In genomic region chr5:140547508-140548299, GRCh38 we compare ENCODE assay signal across 8 cellular contexts. TPM values are rescaled to one million over a fixed set of nuclear protein-coding genes. Genes with fewer than 3 reads are reported as not detected.
DNase-seq lines count a peak whose midpoint lies in the region; ATAC-seq, FAIRE-seq and TF ChIP-seq lines count a peak whose summit lies in the region.

TSS of gene EIF4EBP3 (plus strand) at chr5:140547662. CDS start at chr5:140547738, 76 bp downstream.

- peak within 1 kb of the TSS; percentile 40 to 43 for H3K4me3 ChIP-seq in cardiac fibroblast (replicated peaks in 1 of 2; ENCODE audit: low read depth in 2 of 2, low read length in 2 of 2)
- H3K4me3 ChIP-seq in small intestine (ENCODE audit: low read depth in 1 of 2, low read length in 2 of 2), result peak within 1 kb of the TSS; percentile 59 to 61

- H3K4me3 Mint-ChIP-seq in activated B cell treated with CpG ODN at 0.5 μM for 24 hours, result peak within 1 kb of the TSS; percentile 86

- no peak for FAIRE-seq in small intestine (lab: Jason Lieb, UNC)

- H3K27me3 ChIP-seq in small intestine (ENCODE audit: control insufficient read depth in 2 of 2, insufficient read depth in 2 of 2, low read length in 2 of 2), result no peaks in the 10 kb centered on the region

- H3K36me3 ChIP-seq in small intestine (ENCODE audit: control insufficient read depth in 2 of 2, insufficient read depth in 2 of 2, low read length in 2 of 2), result peaks cover 8% of the 10 kb centered on the region in 2 donors

- H3K27me3 Mint-ChIP-seq in activated B cell treated with CpG ODN at 0.5 μM for 24 hours, result no peaks in the 10 kb centered on the region

- peaks cover 28% of the 10 kb centered on the region for H3K4me1 Mint-ChIP-seq in activated B cell treated with CpG ODN at 0.5 μM for 24 hours

- POLR2A ChIA-PET in activated B cell treated with CpG ODN at 0.5 μM for 24 hours (lab: Charles Lee), result interaction anchor here (0.6 to 4.4 kb wide), 17 partner anchors 8 to 773 kb away, joined by 3 to 39 read pairs (median 8); partner anchors contain the start of genes ANKHD1, APBB3, HARS1 and HARS2

- DNase-seq in NCI-H187 treated with DMSO at 0.1 percent for 48 hours (lab: John Stamatoyannopoulos, UW), result peak; percentile 3
- DNase-seq in activated B cell treated with CpG ODN at 0.5 μM for 24 hours, result peak; percentile 74
- peak; percentile 96 to 98 for DNase-seq in cardiac fibroblast (ENCODE audit: low read depth in 2 of 2)
- peak; percentile 96 for DNase-seq in iPS-NIHi7 (ENCODE audit: extremely low spot score)
- DNase-seq in small intestine, result peak; percentile 98
- DNase-seq in NCI-H1092 (lab: John Stamatoyannopoulos, UW), result no peak

- peak within 1 kb of the TSS; percentile 95 to 99 for H3K27ac ChIP-seq in small intestine (ENCODE audit: low read depth in 1 of 2, low read length in 1 of 2)

- no peaks in the 10 kb centered on the region for H3K9me3 Mint-ChIP-seq in activated B cell treated with CpG ODN at 0.5 μM for 24 hours

- H3K9me3 ChIP-seq in small intestine (ENCODE audit: control insufficient read depth, low read depth), result no peaks in the 10 kb centered on the region

- peaks cover 54% of the 10 kb centered on the region for H3K36me3 Mint-ChIP-seq in activated B cell treated with CpG ODN at 0.5 μM for 24 hours (ENCODE audit: low read depth)

- 1 to 2% (median 1%) methylated on average over 49 to 52 of the region's 52 CpGs for WGBS in small intestine, 3 donors

- H3K27ac Mint-ChIP-seq in activated B cell treated with CpG ODN at 0.5 μM for 24 hours, result peak within 1 kb of the TSS; percentile 95

- CTCF ChIA-PET in activated B cell treated with CpG ODN at 0.5 μM for 24 hours (lab: Charles Lee), result interaction anchor here (0.6 to 2.3 kb wide), 6 partner anchors 10 to 99 kb away, joined by 3 to 12 read pairs (median 4); partner anchors contain the start of genes IK, NDUFA2, SRA1 and TMCO6

- TF ChIP-seq CTCF in GM12873 (IDR thresholded peaks at IDR 0.05; ENCODE audit: insufficient read depth, low read depth, low read length, missing control alignments) (peak; percentile 62), activated B cell treated with CpG ODN at 0.5 μM for 24 hours (IDR thresholded peaks at IDR 0.05) (no peak), cardiac fibroblast (IDR thresholded peaks at IDR 0.05; ENCODE audit: low read depth, low read length) (peak; percentile 71)

- ATAC-seq in HG02678 (IDR thresholded peaks at IDR 0.05; ENCODE audit: unreplicated experiment) (peak; percentile 99), activated B cell treated with CpG ODN at 0.5 μM for 24 hours (ENCODE audit: low read depth) (peak; percentile 97)

- intact Hi-C loops in activated B cell treated with CpG ODN at 0.5 μM for 24 hours (cut with micrococcal nuclease), result loop anchor here (1.0 to 5.0 kb wide), 7 partner anchors 10 to 164 kb away; partner anchors contain the start of genes ANKHD1, APBB3, SLC35A4 and SRA1

- H3K4me1 ChIP-seq in small intestine (ENCODE audit: control insufficient read depth in 2 of 2, insufficient read depth in 1 of 2, low read depth in 1 of 2, low read length in 1 of 2), result peaks cover 8 to 20% of the 10 kb centered on the region in 2 donors

RNA-seq across cellular contexts. Expression of gene EIF4EBP3, which starts in this region (rescaled TPM):
- total RNA-seq in activated B cell treated with CpG ODN at 0.5 μM for 24 hours, result 14.4 and 18.2 TPM in 2 replicates
- 10 to 100 TPM; 38.7 to 100.0 (median 82.7) TPM for polyA plus RNA-seq in small intestine
